In the genomic region with DNA sequence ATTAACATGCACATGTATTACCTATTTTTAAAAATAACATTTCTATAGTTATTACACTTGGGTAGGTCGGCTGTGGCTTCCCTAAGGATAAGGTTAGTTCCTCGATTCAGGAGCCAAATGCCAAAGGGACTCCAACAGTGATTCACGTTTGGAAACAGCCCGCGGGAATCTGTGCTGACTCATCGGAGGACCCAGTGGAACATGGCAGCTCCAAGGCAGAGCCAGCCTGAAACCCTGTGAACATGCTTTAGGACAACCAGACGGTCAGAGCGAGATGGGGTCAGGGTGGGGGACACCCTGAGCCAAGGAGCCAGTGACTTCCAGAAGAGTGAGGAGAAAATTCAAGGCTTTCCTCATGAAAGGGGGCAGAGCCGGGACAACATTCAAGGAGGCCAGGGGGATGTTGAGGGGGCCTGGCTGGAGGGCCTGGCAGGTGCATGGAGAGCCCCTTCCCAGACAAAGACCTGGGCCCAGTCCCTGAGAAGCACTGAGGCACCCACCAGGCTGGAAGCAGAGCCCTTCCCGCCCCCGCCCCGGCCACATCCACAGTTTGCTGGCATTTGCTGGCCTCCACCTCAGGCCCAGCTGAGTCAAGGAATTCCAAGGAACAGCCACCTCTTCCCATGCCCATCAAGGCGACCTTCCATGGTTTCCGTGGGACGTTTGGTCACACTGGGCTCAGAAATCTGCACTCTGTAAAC, we compare ENCODE assay signal across 1 cellular context.
TF ChIP-seq lines count a peak whose summit lies in the region.

No MANE protein-coding gene starts in this region.

TF ChIP-seq in IMR-90, 13 proteins besides CTCF, POLR2A, EP300 and RAD21 (continued from another document):
- TF ChIP-seq, protein P1, sequence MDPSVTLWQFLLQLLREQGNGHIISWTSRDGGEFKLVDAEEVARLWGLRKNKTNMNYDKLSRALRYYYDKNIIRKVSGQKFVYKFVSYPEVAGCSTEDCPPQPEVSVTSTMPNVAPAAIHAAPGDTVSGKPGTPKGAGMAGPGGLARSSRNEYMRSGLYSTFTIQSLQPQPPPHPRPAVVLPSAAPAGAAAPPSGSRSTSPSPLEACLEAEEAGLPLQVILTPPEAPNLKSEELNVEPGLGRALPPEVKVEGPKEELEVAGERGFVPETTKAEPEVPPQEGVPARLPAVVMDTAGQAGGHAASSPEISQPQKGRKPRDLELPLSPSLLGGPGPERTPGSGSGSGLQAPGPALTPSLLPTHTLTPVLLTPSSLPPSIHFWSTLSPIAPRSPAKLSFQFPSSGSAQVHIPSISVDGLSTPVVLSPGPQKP (IDR thresholded peaks at IDR 0.05; ENCODE audit: borderline replicate concordance, low read depth, low read length) = no peak
- TF ChIP-seq MXI1 (IDR thresholded peaks at IDR 0.05; ENCODE audit: borderline replicate concordance, low read depth, low read length) = no peak
